12 cellular contexts compared by ENCODE assay signal in genomic region chr17:4232168-4232813, GRCh38. TPM values are rescaled to one million over a fixed set of nuclear protein-coding genes. Genes with fewer than 3 reads are reported as not detected.
A peak's percentile ranks its signal among the peaks of the same experiment; 100 is the strongest.
DNase-seq lines count a peak whose midpoint lies in the region; ATAC-seq and TF ChIP-seq lines count a peak whose summit lies in the region.
"Had no signal": no experiment of that assay in that cellular context is flagged by ENCODE, and none has a peak within 500 bp of the region (broad histone marks: within the 10 kb centered on the region; RNA-seq: fewer than 3 reads in every experiment).

No MANE protein-coding gene starts in this region.

- in situ Hi-C loops in gastrocnemius medialis (cut with MboI; ENCODE audit: low sequenced_read_pairs in 4 of 4), result loop anchor here in 1 of 4 donors (10.0 kb wide), 1 partner anchor 133 kb away; the partner anchor contains the start of gene UBE2G1

- H4K20me1 ChIP-seq in neural progenitor cell (ENCODE audit: low read depth), result no peaks in the 10 kb centered on the region

- H3K9ac ChIP-seq in neural progenitor cell, result no peak overlapping the region

- CTCF ChIA-PET in activated CD4-positive, alpha-beta T cell treated with anti-CD3 and anti-CD28 coated beads for 36 hours (lab: Charles Lee), result interaction anchor here (0.6 to 1.4 kb wide), 2 partner anchors 16 to 1814 kb away, joined by 3 to 6 read pairs; no protein-coding TSS in a partner anchor

- peaks cover 21% of the 10 kb centered on the region for H3K4me1 Mint-ChIP-seq in activated CD4-positive, alpha-beta T cell treated with anti-CD3 and anti-CD28 coated beads for 36 hours
- H3K4me1 Mint-ChIP-seq in neural progenitor cell, result no peaks in the 10 kb centered on the region

- H3K27me3 ChIP-seq in gastrocnemius medialis (no peaks in the 10 kb centered on the region), neural progenitor cell (no peaks in the 10 kb centered on the region)
- H3K27me3 ChIP-seq: neutrophil had no signal

- intact Hi-C loops in activated CD4-positive, alpha-beta T cell treated with anti-CD3 and anti-CD28 coated beads for 36 hours (cut with DNase I, micrococcal nuclease), result no loop called here
- intact Hi-C loops in gastrocnemius medialis (cut with DNase I; ENCODE audit: low total_unique reads), result loop anchor here (5.0 kb wide), 1 partner anchor 130 kb away; no protein-coding TSS in a partner anchor

- H3K27ac ChIP-seq in gastrocnemius medialis, result peak overlapping the region; percentile 85 to 96 (median 90)
- H3K27ac ChIP-seq in neural progenitor cell, result no peak overlapping the region
- H3K27ac ChIP-seq: neutrophil had no signal

- no peak for DNase-seq in activated CD4-positive, alpha-beta T cell treated with anti-CD3 and anti-CD28 coated beads for 36 hours
- no peak for DNase-seq in activated CD4-positive, alpha-beta T cell treated with anti-CD3 and anti-CD28 coated beads for 4 hours
- DNase-seq in NCI-H2171 (lab: John Stamatoyannopoulos, UW) (peak; percentile 60), choroid plexus epithelial cell (ENCODE audit: low read depth) (peak; percentile 77), gastrocnemius medialis (peak; percentile 73 to 78), neural progenitor cell (ENCODE audit: low spot score) (no peak), GM20000 (ENCODE audit: low spot score) (no peak), T-helper 9 cell (no peak)
- DNase-seq: activated CD4-positive, alpha-beta T cell treated with anti-CD3 and anti-CD28 coated beads for 48 hours; stimulated activated CD8-positive, alpha-beta memory T cell treated with anti-CD3 and anti-CD28 coated beads, Interleukin-4, amount 100 ng/mL, for 48 hours had no signal

- H3K9me3 Mint-ChIP-seq in activated CD4-positive, alpha-beta T cell treated with anti-CD3 and anti-CD28 coated beads for 36 hours (ENCODE audit: low read depth), result no peaks in the 10 kb centered on the region
- H3K9me3 Mint-ChIP-seq in neural progenitor cell, result no peaks in the 10 kb centered on the region

- TF ChIP-seq CTCF in choroid plexus epithelial cell (conservative IDR thresholded peaks at IDR 0.05; ENCODE audit: low read depth, low read length) (no peak), gastrocnemius medialis (IDR thresholded peaks at IDR 0.05 in 4 of 5, conservative IDR thresholded peaks at IDR 0.05 in 1 of 5) (no peak), neural progenitor cell (IDR thresholded peaks at IDR 0.05) (no peak), GM20000 (IDR thresholded peaks at IDR 0.05; ENCODE audit: extremely low read depth, missing control alignments) (no peak)

- no peak overlapping the region for H2AFZ ChIP-seq in neural progenitor cell (replicated peaks)

- no peak for ATAC-seq in activated CD4-positive, alpha-beta T cell treated with anti-CD3 and anti-CD28 coated beads for 36 hours
- peak; percentile 38 to 59 for ATAC-seq in gastrocnemius medialis
- ATAC-seq: esophagus mucosa had no signal

- H3K4me2 ChIP-seq in neural progenitor cell, result no peak overlapping the region

- POLR2A ChIA-PET in activated CD4-positive, alpha-beta T cell treated with anti-CD3 and anti-CD28 coated beads for 36 hours (lab: Charles Lee), result interaction anchor here (0.6 kb wide), 1 partner anchor 841 kb away, joined by 3 read pairs; no protein-coding TSS in a partner anchor

- peaks cover 19% of the 10 kb centered on the region for H3K36me3 Mint-ChIP-seq in activated CD4-positive, alpha-beta T cell treated with anti-CD3 and anti-CD28 coated beads for 36 hours (ENCODE audit: low read depth)
- H3K36me3 Mint-ChIP-seq in neural progenitor cell, result peaks cover 4% of the 10 kb centered on the region

- H3F3A ChIP-seq in neural progenitor cell (ENCODE audit: low read depth), result no peaks in the 10 kb centered on the region

- H3K4me3 ChIP-seq in choroid plexus epithelial cell (ENCODE audit: low read depth, low read length), result no peak overlapping the region
- H3K4me3 ChIP-seq in gastrocnemius medialis, result no peak overlapping the region
- no peak overlapping the region for H3K4me3 ChIP-seq in neural progenitor cell

- H3K9me3 ChIP-seq in gastrocnemius medialis, result no peaks in the 10 kb centered on the region
- no peaks in the 10 kb centered on the region for H3K9me3 ChIP-seq in neural progenitor cell (ENCODE audit: low read depth)
- H3K9me3 ChIP-seq: neutrophil had no signal

- peak overlapping the region; percentile 72 for H3K27ac Mint-ChIP-seq in activated CD4-positive, alpha-beta T cell treated with anti-CD3 and anti-CD28 coated beads for 36 hours
- H3K27ac Mint-ChIP-seq in neural progenitor cell, result no peak overlapping the region

- H3K27me3 Mint-ChIP-seq in activated CD4-positive, alpha-beta T cell treated with anti-CD3 and anti-CD28 coated beads for 36 hours, result no peaks in the 10 kb centered on the region
- H3K27me3 Mint-ChIP-seq in neural progenitor cell (ENCODE audit: insufficient read depth, low read depth), result no peaks in the 10 kb centered on the region

- peak in 1 of 2 donors; percentile 46 for TF ChIP-seq POLR2A in gastrocnemius medialis (IDR thresholded peaks at IDR 0.05)

- no peaks in the 10 kb centered on the region for H3K36me3 ChIP-seq in gastrocnemius medialis
- no peaks in the 10 kb centered on the region for H3K36me3 ChIP-seq in neural progenitor cell

- H3K4me1 ChIP-seq in gastrocnemius medialis (peaks cover 79 to 83% of the 10 kb centered on the region in 2 donors), neural progenitor cell (no peaks in the 10 kb centered on the region)

- no peak overlapping the region for H3K4me3 Mint-ChIP-seq in activated CD4-positive, alpha-beta T cell treated with anti-CD3 and anti-CD28 coated beads for 36 hours
- H3K4me3 Mint-ChIP-seq in neural progenitor cell, result no peak overlapping the region

- peaks cover 6% of the 10 kb centered on the region for H3K79me2 ChIP-seq in neural progenitor cell (ENCODE audit: low read depth)

RNA-seq across cellular contexts. Expression of gene ANKFY1, which starts 31.5 kb away (rescaled TPM):
- 10 to 100 TPM; 39.8 to 40.7 TPM for total RNA-seq in activated CD4-positive, alpha-beta T cell treated with anti-CD3 and anti-CD28 coated beads for 36 hours
- total RNA-seq in gastrocnemius medialis, result 10 to 100 TPM; 12.6 to 26.9 (median 13.5) TPM
- 39.3 and 39.8 TPM in 2 replicates for total RNA-seq in neural progenitor cell (ENCODE audit: low replicate concordance)

Comparison
In these comparisons a context has a peak if more than half of its experiments do, and no peak if none do; other contexts are left out.
1. DNase-seq: peak in NCI-H2171 (single experiment), choroid plexus epithelial cell (single experiment) and gastrocnemius medialis (2 of 2); none in activated CD4-positive, alpha-beta T cell treated with anti-CD3 and anti-CD28 coated beads for 36 hours (single experiment), activated CD4-positive, alpha-beta T cell treated with anti-CD3 and anti-CD28 coated beads for 4 hours (0 of 2), neural progenitor cell (single experiment), GM20000 (single experiment) and T-helper 9 cell (single experiment).